27 cellular contexts compared by ENCODE assay signal in the genomic region with DNA sequence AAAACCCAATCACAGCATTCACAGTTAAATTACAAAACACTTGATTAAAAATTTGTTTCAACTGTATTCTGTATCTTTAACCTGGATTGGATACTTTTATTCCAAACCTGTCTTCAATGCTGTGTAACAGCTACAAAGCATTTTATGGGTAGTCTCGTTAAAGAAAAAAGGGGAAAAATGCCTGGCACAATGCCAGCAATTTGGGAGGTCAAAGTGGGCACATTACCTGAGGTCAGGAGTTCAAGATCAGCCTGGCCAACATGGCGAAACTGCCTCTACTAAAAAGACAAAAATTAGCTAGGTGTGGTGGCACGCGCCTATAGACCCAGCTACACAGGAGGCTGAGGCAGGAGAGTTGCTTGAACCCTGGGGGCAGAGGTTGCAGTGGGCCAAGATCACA. TPM values are rescaled to one million over a fixed set of nuclear protein-coding genes. Genes with fewer than 3 reads are reported as not detected.
A peak's percentile ranks its signal among the peaks of the same experiment; 100 is the strongest.
DNase-seq lines count a peak whose midpoint lies in the region; ATAC-seq and TF ChIP-seq lines count a peak whose summit lies in the region.
"Had no signal": no experiment of that assay in that cellular context is flagged by ENCODE, and none has a peak within 500 bp of the region (broad histone marks: within the 10 kb centered on the region; RNA-seq: fewer than 3 reads in every experiment).

No MANE protein-coding gene starts in this region.

- no peaks in the 10 kb centered on the region for H3K9me3 ChIP-seq in OCI-LY7 (ENCODE audit: low read length)
- H3K9me3 ChIP-seq in esophagus squamous epithelium: no peaks in the 10 kb centered on the region
- H3K9me3 ChIP-seq in colonic mucosa: no peaks in the 10 kb centered on the region
- H3K9me3 ChIP-seq: Caco-2, SJCRH30, tibial nerve had no signal

- TF ChIP-seq CTCF in OCI-LY7 (conservative IDR thresholded peaks at IDR 0.05; ENCODE audit: low read length) (no peak), esophagus squamous epithelium (IDR thresholded peaks at IDR 0.05) (no peak), colonic mucosa (IDR thresholded peaks at IDR 0.05) (no peak), natural killer cell (IDR thresholded peaks at IDR 0.05) (no peak)

- H3K9me2 ChIP-seq in OCI-LY7 (ENCODE audit: insufficient read depth, low read length): no peaks in the 10 kb centered on the region

- H3K4me3 ChIP-seq in OCI-LY7 (ENCODE audit: low read depth, low read length, poor library complexity, severe bottlenecking): peak overlapping the region; percentile 76
- H3K4me3 ChIP-seq in esophagus squamous epithelium: no peak overlapping the region
- H3K4me3 ChIP-seq in colonic mucosa: no peak overlapping the region
- H3K4me3 ChIP-seq: lung, SJCRH30, tibial nerve had no signal

- intact Hi-C loops in activated CD4-positive, alpha-beta memory T cell treated with anti-CD3 and anti-CD28 coated beads for 36 hours (cut with micrococcal nuclease): no loop called here
- intact Hi-C loops in OCI-LY7 (cut with micrococcal nuclease; ENCODE audit: unreplicated experiment) (no loop called here), esophagus squamous epithelium (cut with DNase I) (loop anchor here (10.0 kb wide), 1 partner anchor 68 kb away; no protein-coding TSS in a partner anchor), colonic mucosa (cut with DNase I) (loop anchor here (10.0 kb wide), 1 partner anchor 78 kb away; no protein-coding TSS in a partner anchor), natural killer cell (cut with micrococcal nuclease) (no loop called here)

- H3K27ac Mint-ChIP-seq in activated CD4-positive, alpha-beta memory T cell treated with anti-CD3 and anti-CD28 coated beads for 36 hours: peak overlapping the region; percentile 14
- H3K27ac Mint-ChIP-seq in activated CD4-positive, alpha-beta memory T cell treated with anti-CD3 and anti-CD28 coated beads, Interleukin-2, amount 10 ng/mL, durations not matched to agents 7 days and 5 days: no peak overlapping the region
- no peak overlapping the region for H3K27ac Mint-ChIP-seq in stimulated activated naive B cell treated with anti-CD40 and anti-IgM and Interleukin-4, amounts not matched to agents 10 μg/mL and 1 μg/mL and 100 μg/mL, for 72 hours
- H3K27ac Mint-ChIP-seq in natural killer cell: peak overlapping the region in 1 of 2 donors; percentile 95
- H3K27ac Mint-ChIP-seq: activated naive CD8-positive, alpha-beta T cell treated with anti-CD3 and anti-CD28 coated beads, Interleukin-2, amount 50 U/mL, for 24 hours; activated T-helper 2 cell treated with anti-CD3 and anti-CD28 coated beads, Interferon-gamma antibody, Interleukin-2, Interleukin-4, amounts not matched to agents 10 μg/mL and 5 μg/mL and 100 μg/mL, durations not matched to agents 14 hours and 24 hours and 36 hours; progenitor cell of endocrine pancreas; T-helper 1 cell treated with Interleukin-12 subunit alpha and Interleukin-12 subunit beta and Interleukin-4 antibody, amounts not matched to agents 30 μg/mL and 1 μg/mL, for 36 hours had no signal

- no peak for ATAC-seq in stimulated activated naive B cell treated with anti-CD40 and anti-IgM and Interleukin-4, amounts not matched to agents 10 μg/mL and 1 μg/mL and 100 μg/mL, for 72 hours (replicated peaks)
- no peak for ATAC-seq in natural killer cell
- ATAC-seq: activated naive CD8-positive, alpha-beta T cell treated with anti-CD3 and anti-CD28 coated beads, Interleukin-2, amount 50 U/mL, for 24 hours; Panc1 had no signal

- no peaks in the 10 kb centered on the region for H3K9me3 Mint-ChIP-seq in activated CD4-positive, alpha-beta memory T cell treated with anti-CD3 and anti-CD28 coated beads for 36 hours
- no peaks in the 10 kb centered on the region for H3K9me3 Mint-ChIP-seq in activated CD4-positive, alpha-beta memory T cell treated with anti-CD3 and anti-CD28 coated beads, Interleukin-2, amount 10 ng/mL, durations not matched to agents 7 days and 5 days
- H3K9me3 Mint-ChIP-seq in stimulated activated naive B cell treated with anti-CD40 and anti-IgM and Interleukin-4, amounts not matched to agents 10 μg/mL and 1 μg/mL and 100 μg/mL, for 72 hours: no peaks in the 10 kb centered on the region
- no peaks in the 10 kb centered on the region for H3K9me3 Mint-ChIP-seq in natural killer cell
- H3K9me3 Mint-ChIP-seq: activated naive CD8-positive, alpha-beta T cell treated with anti-CD3 and anti-CD28 coated beads, Interleukin-2, amount 50 U/mL, for 24 hours; activated T-helper 2 cell treated with anti-CD3 and anti-CD28 coated beads, Interferon-gamma antibody, Interleukin-2, Interleukin-4, amounts not matched to agents 10 μg/mL and 5 μg/mL and 100 μg/mL, durations not matched to agents 14 hours and 24 hours and 36 hours; T-helper 1 cell treated with Interleukin-12 subunit alpha and Interleukin-12 subunit beta and Interleukin-4 antibody, amounts not matched to agents 30 μg/mL and 1 μg/mL, for 36 hours had no signal

- H3K4me1 ChIP-seq in OCI-LY7 (ENCODE audit: insufficient read depth, low read length, poor library complexity, severe bottlenecking) (peaks cover 69% of the 10 kb centered on the region), esophagus squamous epithelium (peaks cover 17 to 86% (median 60%) of the 10 kb centered on the region in 3 donors), colonic mucosa (no peaks in the 10 kb centered on the region)

- WGBS in esophagus squamous epithelium, 2 donors: 89% methylated on average over 4 of the region's 4 CpGs

- no peaks in the 10 kb centered on the region for H3K27me3 ChIP-seq in esophagus squamous epithelium
- H3K27me3 ChIP-seq in colonic mucosa: no peaks in the 10 kb centered on the region
- H3K27me3 ChIP-seq: brain microvascular endothelial cell, SJCRH30, tibial nerve had no signal

- H3K4me3 Mint-ChIP-seq in activated CD4-positive, alpha-beta memory T cell treated with anti-CD3 and anti-CD28 coated beads for 36 hours: no peak overlapping the region
- no peak overlapping the region for H3K4me3 Mint-ChIP-seq in activated CD4-positive, alpha-beta memory T cell treated with anti-CD3 and anti-CD28 coated beads, Interleukin-2, amount 10 ng/mL, durations not matched to agents 7 days and 5 days
- peak overlapping the region; percentile 10 to 22 for H3K4me3 Mint-ChIP-seq in stimulated activated naive B cell treated with anti-CD40 and anti-IgM and Interleukin-4, amounts not matched to agents 10 μg/mL and 1 μg/mL and 100 μg/mL, for 72 hours
- no peak overlapping the region for H3K4me3 Mint-ChIP-seq in natural killer cell
- H3K4me3 Mint-ChIP-seq: T-helper 1 cell treated with Interleukin-12 subunit alpha and Interleukin-12 subunit beta and Interleukin-4 antibody, amounts not matched to agents 30 μg/mL and 1 μg/mL, for 36 hours had no signal

- POLR2A ChIA-PET in activated CD4-positive, alpha-beta memory T cell treated with anti-CD3 and anti-CD28 coated beads for 36 hours (lab: Charles Lee): no interaction called here
- POLR2A ChIA-PET in activated CD4-positive, alpha-beta memory T cell treated with anti-CD3 and anti-CD28 coated beads, Interleukin-2, amount 10 ng/mL, durations not matched to agents 7 days and 5 days (lab: Charles Lee): interaction anchor here (0.7 to 2.6 kb wide), 2 partner anchors 9 to 12 kb away, joined by 3 to 17 read pairs; no protein-coding TSS in a partner anchor
- POLR2A ChIA-PET in OCI-LY7 (lab: Charles Lee): interaction anchor here (1.5 to 2.4 kb wide), 2 partner anchors 9 to 14 kb away, joined by 3 to 11 read pairs; no protein-coding TSS in a partner anchor

- peaks cover 49% of the 10 kb centered on the region for H4K20me1 ChIP-seq in OCI-LY7 (ENCODE audit: insufficient read depth, low read length)

- peaks cover 96% of the 10 kb centered on the region for H3K79me2 ChIP-seq in OCI-LY7 (ENCODE audit: insufficient read depth, low read depth, low read length)

- H3K4me1 Mint-ChIP-seq in activated CD4-positive, alpha-beta memory T cell treated with anti-CD3 and anti-CD28 coated beads for 36 hours (ENCODE audit: low read depth): peaks cover 71% of the 10 kb centered on the region
- peaks cover 74% of the 10 kb centered on the region for H3K4me1 Mint-ChIP-seq in activated CD4-positive, alpha-beta memory T cell treated with anti-CD3 and anti-CD28 coated beads, Interleukin-2, amount 10 ng/mL, durations not matched to agents 7 days and 5 days
- H3K4me1 Mint-ChIP-seq in stimulated activated naive B cell treated with anti-CD40 and anti-IgM and Interleukin-4, amounts not matched to agents 10 μg/mL and 1 μg/mL and 100 μg/mL, for 72 hours: peaks cover 39 to 76% of the 10 kb centered on the region in 2 donors
- H3K4me1 Mint-ChIP-seq in natural killer cell: peaks cover 61 to 82% of the 10 kb centered on the region in 2 donors

- H3K27me3 Mint-ChIP-seq in activated CD4-positive, alpha-beta memory T cell treated with anti-CD3 and anti-CD28 coated beads for 36 hours: no peaks in the 10 kb centered on the region
- H3K27me3 Mint-ChIP-seq in activated CD4-positive, alpha-beta memory T cell treated with anti-CD3 and anti-CD28 coated beads, Interleukin-2, amount 10 ng/mL, durations not matched to agents 7 days and 5 days: no peaks in the 10 kb centered on the region
- no peaks in the 10 kb centered on the region for H3K27me3 Mint-ChIP-seq in stimulated activated naive B cell treated with anti-CD40 and anti-IgM and Interleukin-4, amounts not matched to agents 10 μg/mL and 1 μg/mL and 100 μg/mL, for 72 hours
- H3K27me3 Mint-ChIP-seq in natural killer cell (ENCODE audit: low read depth in 2 of 2): no peaks in the 10 kb centered on the region
- H3K27me3 Mint-ChIP-seq: activated naive CD8-positive, alpha-beta T cell treated with anti-CD3 and anti-CD28 coated beads, Interleukin-2, amount 50 U/mL, for 24 hours had no signal

- no peak for DNase-seq in activated CD4-positive, alpha-beta memory T cell treated with anti-CD3 and anti-CD28 coated beads for 36 hours
- DNase-seq in activated CD4-positive, alpha-beta memory T cell treated with anti-CD3 and anti-CD28 coated beads, Interleukin-2, amount 10 ng/mL, durations not matched to agents 7 days and 5 days: no peak
- DNase-seq in OCI-LY7 (ENCODE audit: low spot score) (no peak), esophagus squamous epithelium (lab: John Stamatoyannopoulos, UW) (no peak), DMS153 treated with DMSO at 0.1 percent for 48 hours (lab: John Stamatoyannopoulos, UW; ENCODE audit: unreplicated experiment) (no peak), colonic mucosa (no peak), natural killer cell (no peak)
- no peak for DNase-seq in stimulated activated naive B cell treated with anti-CD40 and anti-IgM and Interleukin-4, amounts not matched to agents 10 μg/mL and 1 μg/mL and 100 μg/mL, for 72 hours
- DNase-seq: activated CD4-positive, alpha-beta T cell treated with anti-CD3 and anti-CD28 coated beads for 4 hours; activated naive CD8-positive, alpha-beta T cell treated with anti-CD3 and anti-CD28 coated beads, Interleukin-2, amount 50 U/mL, for 24 hours; brain microvascular endothelial cell; Caco-2; glutamatergic neuron; GOT3; kidney; NCI-H2171 treated with DMSO at 0.1 percent for 48 hours; NCI-H524 treated with DMSO at 0.1 percent for 48 hours; NK-92 treated with Interleukin-12 subunit alpha and Interleukin-12 subunit beta, amount 100 ng/mL, for 24 hours; SJCRH30 had no signal

- no peak for TF ChIP-seq POLR2A in esophagus squamous epithelium (IDR thresholded peaks at IDR 0.05)

- CTCF ChIA-PET in activated CD4-positive, alpha-beta memory T cell treated with anti-CD3 and anti-CD28 coated beads for 36 hours (lab: Charles Lee): no interaction called here
- CTCF ChIA-PET in activated CD4-positive, alpha-beta memory T cell treated with anti-CD3 and anti-CD28 coated beads, Interleukin-2, amount 10 ng/mL, durations not matched to agents 7 days and 5 days (lab: Charles Lee): interaction anchor here (1.2 kb wide), 1 partner anchor 24 kb away, joined by 5 read pairs; no protein-coding TSS in a partner anchor
- CTCF ChIA-PET in OCI-LY7 (lab: Charles Lee; ENCODE audit: unreplicated experiment): no interaction called here

- peaks cover 60% of the 10 kb centered on the region for H3K36me3 Mint-ChIP-seq in activated CD4-positive, alpha-beta memory T cell treated with anti-CD3 and anti-CD28 coated beads for 36 hours
- peaks cover 76% of the 10 kb centered on the region for H3K36me3 Mint-ChIP-seq in activated CD4-positive, alpha-beta memory T cell treated with anti-CD3 and anti-CD28 coated beads, Interleukin-2, amount 10 ng/mL, durations not matched to agents 7 days and 5 days (ENCODE audit: low read depth)
- H3K36me3 Mint-ChIP-seq in stimulated activated naive B cell treated with anti-CD40 and anti-IgM and Interleukin-4, amounts not matched to agents 10 μg/mL and 1 μg/mL and 100 μg/mL, for 72 hours: peaks cover 49 to 58% of the 10 kb centered on the region in 2 donors
- H3K36me3 Mint-ChIP-seq in natural killer cell: peaks cover 14% of the 10 kb centered on the region

- H2AFZ ChIP-seq in OCI-LY7 (ENCODE audit: low read length): no peak overlapping the region

- peak overlapping the region; percentile 8 for H3K27ac ChIP-seq in OCI-LY7 (ENCODE audit: low read depth, low read length, poor library complexity, severe bottlenecking)
- peak overlapping the region in 3 of 4 donors; percentile 2 to 47 (median 31) for H3K27ac ChIP-seq in esophagus squamous epithelium
- no peak overlapping the region for H3K27ac ChIP-seq in colonic mucosa
- H3K27ac ChIP-seq: 22Rv1, brain microvascular endothelial cell, KMS-11, SJCRH30 had no signal

- peaks cover 83% of the 10 kb centered on the region for H3K36me3 ChIP-seq in OCI-LY7 (ENCODE audit: insufficient read depth, low read length)
- peaks cover 0 to 52% (median 4%) of the 10 kb centered on the region in 3 donors for H3K36me3 ChIP-seq in esophagus squamous epithelium
- H3K36me3 ChIP-seq in colonic mucosa: peaks cover 5% of the 10 kb centered on the region

- BruUV-seq in OCI-LY7 (replicated peaks; lab: Mats Ljungman, UMichigan): no TSS peak

- peak overlapping the region; percentile 81 for H3K4me2 ChIP-seq in OCI-LY7 (ENCODE audit: low read length)

- H3K9ac ChIP-seq in colonic mucosa (ENCODE audit: low read depth in 2 of 2, low read length in 2 of 2): no peak overlapping the region
- H3K9ac ChIP-seq: KMS-11 had no signal

RNA-seq across cellular contexts. Expression of a gene that starts 4.0 kb away (rescaled TPM):
- 10 to 100 TPM; 55.4 to 55.7 TPM for total RNA-seq in activated CD4-positive, alpha-beta memory T cell treated with anti-CD3 and anti-CD28 coated beads for 36 hours
- total RNA-seq in activated CD4-positive, alpha-beta memory T cell treated with anti-CD3 and anti-CD28 coated beads, Interleukin-2, amount 10 ng/mL, durations not matched to agents 7 days and 5 days: 10 to 100 TPM; 95.1 TPM
- total RNA-seq in OCI-LY7 (2014; rRNA removed; shearing (Covaris generic)): 70.6 and 76.5 TPM in 2 replicates
- total RNA-seq in OCI-LY7 (2022) (136 and 141 TPM in 2 replicates), esophagus squamous epithelium (10 to 100 TPM; 21.3 to 43.1 (median 35.7) TPM), colonic mucosa (10 to 100 TPM; 54.8 to 91.4 TPM), natural killer cell (100 to 1,000 TPM; 151 to 165 (median 161) TPM)

Comparison
In these comparisons a context has a peak if more than half of its experiments do, and no peak if none do; other contexts are left out.
1. H3K4me3 Mint-ChIP-seq: peak in stimulated activated naive B cell treated with anti-CD40 and anti-IgM and Interleukin-4, amounts not matched to agents 10 μg/mL and 1 μg/mL and 100 μg/mL, for 72 hours (2 of 2); none in activated CD4-positive, alpha-beta memory T cell treated with anti-CD3 and anti-CD28 coated beads for 36 hours (single experiment), activated CD4-positive, alpha-beta memory T cell treated with anti-CD3 and anti-CD28 coated beads, Interleukin-2, amount 10 ng/mL, durations not matched to agents 7 days and 5 days (single experiment) and natural killer cell (single experiment).
2. intact Hi-C loops: an anchor here in esophagus squamous epithelium (10.0 kb wide) and colonic mucosa (10.0 kb wide); none called in activated CD4-positive, alpha-beta memory T cell treated with anti-CD3 and anti-CD28 coated beads for 36 hours, OCI-LY7 and natural killer cell.